23 cellular contexts compared by ENCODE assay signal in genomic region chr18:79384834-79385233, GRCh38.
"Had no signal": no experiment of that assay in that cellular context is flagged by ENCODE, and none has a peak within 500 bp of the region (broad histone marks: within the 10 kb centered on the region; RNA-seq: fewer than 3 reads in every experiment).

No MANE protein-coding gene starts in this region.

- ATAC-seq: T-helper 17 cell, WTC11 had no signal

- H3K27ac ChIP-seq: adrenal gland, SJSA1 had no signal

- H3K4me3 ChIP-seq: adrenal gland, SJSA1 had no signal

- H3K36me3 ChIP-seq: adrenal gland, SJSA1 had no signal

- H3K9me3 ChIP-seq: adrenal gland, SJSA1 had no signal

- DNase-seq: activated CD4-positive, alpha-beta memory T cell treated with anti-CD3 and anti-CD28 coated beads for 36 hours; activated CD4-positive, alpha-beta T cell treated with anti-CD3 and anti-CD28 coated beads, Interleukin-2, amount 10 ng/mL, durations not matched to agents 7 days and 5 days; activated naive CD4-positive, alpha-beta T cell treated with anti-CD3 and anti-CD28 coated beads, Interleukin-2, amount 50 U/mL, for 16 hours; activated naive CD8-positive, alpha-beta T cell treated with anti-CD3 and anti-CD28 coated beads, Interleukin-2, amount 10 ng/mL, durations not matched to agents 7 days and 5 days; activated T-cell treated with anti-CD3 and anti-CD28 coated beads for 4 hours; anterior cingulate cortex; caudate nucleus; KG1; NCI-H1048; NCI-H1694; NCI-H2029; NCI-H2107; NCI-H2171 treated with DMSO at 0.1 percent for 48 hours; NCI-H226; NCI-H774; OCI-M1; RPMI8226; SHP77; T-helper 17 cell; T-helper 9 cell had no signal

- H3K4me1 ChIP-seq: adrenal gland, SJSA1 had no signal
